In genomic region chr7:32228601-32229000, GRCh38 we compare ENCODE assay signal across 26 cellular contexts.
DNase-seq lines count a peak whose midpoint lies in the region; ATAC-seq, FAIRE-seq and TF ChIP-seq lines count a peak whose summit lies in the region.
"Had no signal": no experiment of that assay in that cellular context is flagged by ENCODE, and none has a peak within 500 bp of the region (broad histone marks: within the 10 kb centered on the region; RNA-seq: fewer than 3 reads in every experiment).

No MANE protein-coding gene starts in this region.

- TF ChIP-seq CTCF in endodermal cell (conservative IDR thresholded peaks at IDR 0.05) (no peak), lung (IDR thresholded peaks at IDR 0.05; ENCODE audit: control extremely low read depth, extremely low read depth) (no peak), upper lobe of right lung (IDR thresholded peaks at IDR 0.05) (no peak), kidney (IDR thresholded peaks at IDR 0.05; ENCODE audit: borderline replicate concordance, extremely low read depth, insufficient read depth) (no peak)

- DNase-seq in NT2/D1 (ENCODE audit: low read depth, low spot score): no peak
- DNase-seq in endodermal cell: peak; percentile 39
- peak; percentile 25 for DNase-seq in lung (ENCODE audit: low spot score)
- no peak for DNase-seq in upper lobe of right lung
- DNase-seq in activated naive CD4-positive, alpha-beta T cell treated with anti-CD3 and anti-CD28 coated beads for 36 hours: no peak
- DNase-seq in kidney: no peak
- DNase-seq: 8988T; ACHN; AML-193; BE2C; Calu3; CD4-positive, alpha-beta T cell; COR-L47; DMS53; DMS79 treated with DMSO at 0.1 percent for 48 hours; GF-D8; GOT3; HCEC 1CT had no signal

- H3K9ac ChIP-seq in NT2/D1 (ENCODE audit: insufficient read length, low read depth) (peak overlapping the region; percentile 14), endodermal cell (ENCODE audit: extremely low read depth, low read length, poor library complexity, severe bottlenecking) (no peak overlapping the region), kidney (ENCODE audit: low read length in 2 of 2) (no peak overlapping the region)
- H3K9ac ChIP-seq: BLaER1 treated with 17β-estradiol and CSF1 and Interleukin-3, amounts not matched to agents 10 nM and 100 nM had no signal

- no peak overlapping the region for H3K4me3 ChIP-seq in NT2/D1 (ENCODE audit: insufficient read length, low read depth)
- no peak overlapping the region for H3K4me3 ChIP-seq in endodermal cell (ENCODE audit: low read length)
- H3K4me3 ChIP-seq in lung: no peak overlapping the region
- no peak overlapping the region for H3K4me3 ChIP-seq in upper lobe of right lung
- no peak overlapping the region for H3K4me3 ChIP-seq in kidney (ENCODE audit: low read length in 2 of 2)
- H3K4me3 ChIP-seq: A549; BLaER1 treated with 17β-estradiol and CSF1 and Interleukin-3, amounts not matched to agents 10 nM and 100 nM had no signal

- peaks cover 4% of the 10 kb centered on the region for H3K27me3 Mint-ChIP-seq in endodermal cell (ENCODE audit: insufficient read depth)
- no peaks in the 10 kb centered on the region for H3K27me3 Mint-ChIP-seq in activated naive CD4-positive, alpha-beta T cell treated with anti-CD3 and anti-CD28 coated beads for 36 hours (ENCODE audit: low read depth)

- no peaks in the 10 kb centered on the region for H3K4me1 Mint-ChIP-seq in endodermal cell
- no peaks in the 10 kb centered on the region for H3K4me1 Mint-ChIP-seq in activated naive CD4-positive, alpha-beta T cell treated with anti-CD3 and anti-CD28 coated beads for 36 hours (ENCODE audit: low read depth)
- H3K4me1 Mint-ChIP-seq: CD14-positive monocyte had no signal

- no peak for ATAC-seq in lung (ENCODE audit: insufficient read depth, low FRiP score)
- peak; percentile 14 for ATAC-seq in upper lobe of right lung
- no peak for ATAC-seq in HG02623 (IDR thresholded peaks at IDR 0.05; ENCODE audit: unreplicated experiment)
- no peak for ATAC-seq in HG03175 (IDR thresholded peaks at IDR 0.05; ENCODE audit: unreplicated experiment)
- ATAC-seq: A549 had no signal

- H3K27ac Mint-ChIP-seq in endodermal cell: no peak overlapping the region
- no peak overlapping the region for H3K27ac Mint-ChIP-seq in activated naive CD4-positive, alpha-beta T cell treated with anti-CD3 and anti-CD28 coated beads for 36 hours
- H3K27ac Mint-ChIP-seq: CD4-positive, alpha-beta T cell had no signal

- CTCF ChIA-PET in activated naive CD4-positive, alpha-beta T cell treated with anti-CD3 and anti-CD28 coated beads for 36 hours (lab: Charles Lee): no interaction called here

- H3K9me3 Mint-ChIP-seq in endodermal cell: peaks cover 8% of the 10 kb centered on the region
- no peaks in the 10 kb centered on the region for H3K9me3 Mint-ChIP-seq in activated naive CD4-positive, alpha-beta T cell treated with anti-CD3 and anti-CD28 coated beads for 36 hours

- no peak overlapping the region for H3K27ac ChIP-seq in endodermal cell (ENCODE audit: low read depth, low read length)
- H3K27ac ChIP-seq in lung (ENCODE audit: low read depth in 1 of 2, low read length in 1 of 2): no peak overlapping the region
- no peak overlapping the region for H3K27ac ChIP-seq in upper lobe of right lung
- no peak overlapping the region for H3K27ac ChIP-seq in kidney (ENCODE audit: low read depth in 2 of 2, low read length in 2 of 2)
- H3K27ac ChIP-seq: A549; BLaER1 treated with 17β-estradiol and CSF1 and Interleukin-3, amounts not matched to agents 10 nM and 100 nM had no signal

- peaks cover 6% of the 10 kb centered on the region; the same call in 1 of the 2 replicates for H3K9me3 ChIP-seq in NT2/D1 (ENCODE audit: insufficient read depth, low read length)
- no peaks in the 10 kb centered on the region for H3K9me3 ChIP-seq in endodermal cell (ENCODE audit: control insufficient read depth, low read length)
- H3K9me3 ChIP-seq in lung (ENCODE audit: control insufficient read depth in 2 of 2, insufficient read depth in 1 of 2, low read length in 1 of 2): peaks cover 9 to 16% of the 10 kb centered on the region in 2 donors
- H3K9me3 ChIP-seq in upper lobe of right lung: no peaks in the 10 kb centered on the region
- no peaks in the 10 kb centered on the region for H3K9me3 ChIP-seq in kidney (ENCODE audit: control insufficient read depth in 1 of 2, low read length in 2 of 2)
- H3K9me3 ChIP-seq: BE2C had no signal

- H3K36me3 Mint-ChIP-seq in endodermal cell (ENCODE audit: low read depth): no peaks in the 10 kb centered on the region
- H3K36me3 Mint-ChIP-seq in activated naive CD4-positive, alpha-beta T cell treated with anti-CD3 and anti-CD28 coated beads for 36 hours (ENCODE audit: low read depth): no peaks in the 10 kb centered on the region
- H3K36me3 Mint-ChIP-seq: CD14-positive monocyte had no signal

- FAIRE-seq in kidney (lab: Jason Lieb, UNC): no peak
- FAIRE-seq: A549, GM12891, GM18507, H54 had no signal

- intact Hi-C loops in upper lobe of right lung (cut with DNase I): no loop called here
- intact Hi-C loops in activated naive CD4-positive, alpha-beta T cell treated with anti-CD3 and anti-CD28 coated beads for 36 hours (cut with micrococcal nuclease): no loop called here
- intact Hi-C loops in kidney (cut with DNase I): no loop called here

- peaks cover 3% of the 10 kb centered on the region for H3K4me1 ChIP-seq in NT2/D1 (ENCODE audit: insufficient read depth, insufficient read length)
- no peaks in the 10 kb centered on the region for H3K4me1 ChIP-seq in endodermal cell (ENCODE audit: control insufficient read depth, insufficient read depth, low read length)
- no peaks in the 10 kb centered on the region for H3K4me1 ChIP-seq in lung (ENCODE audit: control insufficient read depth in 2 of 2, insufficient read depth in 2 of 2, low read length in 2 of 2)
- H3K4me1 ChIP-seq in upper lobe of right lung: no peaks in the 10 kb centered on the region
- H3K4me1 ChIP-seq in kidney (ENCODE audit: control insufficient read depth in 1 of 2, insufficient read depth in 1 of 2, low read depth in 1 of 2, low read length in 2 of 2): no peaks in the 10 kb centered on the region
- H3K4me1 ChIP-seq: A549, BE2C had no signal

- no peak overlapping the region for H3K4me3 Mint-ChIP-seq in endodermal cell
- H3K4me3 Mint-ChIP-seq in activated naive CD4-positive, alpha-beta T cell treated with anti-CD3 and anti-CD28 coated beads for 36 hours: no peak overlapping the region
- H3K4me3 Mint-ChIP-seq: CD14-positive monocyte; CD4-positive, alpha-beta T cell had no signal

- H3K36me3 ChIP-seq in NT2/D1 (ENCODE audit: insufficient read depth, insufficient read length, low read length) (no peaks in the 10 kb centered on the region), endodermal cell (ENCODE audit: control insufficient read depth, insufficient read depth, low read length) (no peaks in the 10 kb centered on the region), lung (ENCODE audit: control insufficient read depth in 2 of 2, insufficient read depth in 2 of 2, low read length in 2 of 2) (no peaks in the 10 kb centered on the region), upper lobe of right lung (no peaks in the 10 kb centered on the region), kidney (ENCODE audit: control insufficient read depth in 1 of 2, insufficient read depth in 2 of 2, low read length in 2 of 2) (no peaks in the 10 kb centered on the region)
- H3K36me3 ChIP-seq: BE2C; BLaER1 treated with 17β-estradiol and CSF1 and Interleukin-3, amounts not matched to agents 10 nM and 100 nM had no signal

- H3K27me3 ChIP-seq in NT2/D1 (ENCODE audit: insufficient read depth, insufficient read length) (no peaks in the 10 kb centered on the region), endodermal cell (ENCODE audit: control insufficient read depth, insufficient read depth, low read length, poor library complexity, severe bottlenecking) (no peaks in the 10 kb centered on the region), lung (ENCODE audit: control insufficient read depth, insufficient read depth) (no peaks in the 10 kb centered on the region), upper lobe of right lung (no peaks in the 10 kb centered on the region)
- H3K27me3 ChIP-seq: BLaER1 treated with 17β-estradiol and CSF1 and Interleukin-3, amounts not matched to agents 10 nM and 100 nM had no signal

- 90% methylated on average over 2 of the region's 2 CpGs; no CpG with 5 or more reads in 1 of the 2 experiments for WGBS in endodermal cell (ENCODE audit: insufficient coverage in 1 of 2, insufficient read length in 1 of 2), 2 experiments
- 96% methylated on average over 2 of the region's 2 CpGs for WGBS in lung, 2 donors

Comparison
In these comparisons a context has a peak if more than half of its experiments do, and no peak if none do; other contexts are left out.
1. DNase-seq: peak in endodermal cell (single experiment) and lung (single experiment); none in NT2/D1 (single experiment), upper lobe of right lung (single experiment), activated naive CD4-positive, alpha-beta T cell treated with anti-CD3 and anti-CD28 coated beads for 36 hours (single experiment) and kidney (single experiment).